29 cellular contexts compared by ENCODE assay signal in the genomic region with DNA sequence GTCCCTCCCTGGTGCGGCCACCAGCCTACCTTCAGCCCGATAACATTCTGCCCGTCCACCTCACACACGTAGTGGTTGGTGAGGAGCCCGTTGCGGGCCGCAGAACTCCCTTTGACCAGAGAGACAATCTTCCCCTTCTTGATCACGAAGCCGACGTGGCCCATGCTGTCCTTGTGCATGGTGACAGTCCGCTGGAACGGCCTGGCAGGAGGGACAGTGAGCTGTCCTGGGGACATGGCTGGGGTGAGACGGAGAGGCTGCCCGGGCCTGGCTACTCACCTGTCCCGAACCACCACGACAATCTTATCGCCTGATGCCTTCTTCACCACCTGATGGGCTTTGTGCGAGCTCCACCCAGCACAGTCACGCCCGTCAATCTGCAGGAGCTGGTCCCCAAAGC.
"Had no signal": no experiment of that assay in that cellular context is flagged by ENCODE, and none has a peak within 500 bp of the region (broad histone marks: within the 10 kb centered on the region; RNA-seq: fewer than 3 reads in every experiment).

No MANE protein-coding gene starts in this region.

- H3K27me3 Mint-ChIP-seq: activated CD4-positive, alpha-beta memory T cell treated with anti-CD3 and anti-CD28 coated beads for 36 hours; activated naive CD8-positive, alpha-beta T cell; activated naive CD8-positive, alpha-beta T cell treated with anti-CD3 and anti-CD28 coated beads, Interleukin-2, amount 50 U/mL, for 24 hours had no signal

- H3K4me3 ChIP-seq: SJCRH30, SK-N-MC had no signal

- DNase-seq: activated CD4-positive, alpha-beta memory T cell treated with anti-CD3 and anti-CD28 coated beads for 36 hours; activated CD4-positive, alpha-beta T cell treated with anti-CD3 and anti-CD28 coated beads, Interleukin-2, amount 50 U/mL, for 1 hour; activated CD8-positive, alpha-beta memory T cell treated with anti-CD3 and anti-CD28 coated beads for 24 hours; activated CD8-positive, alpha-beta memory T cell treated with anti-CD3 and anti-CD28 coated beads, Interleukin-2, amount 10 ng/mL, durations not matched to agents 7 days and 5 days; activated CD8-positive, alpha-beta memory T cell treated with anti-CD3 and anti-CD28 coated beads, Interleukin-2, amount 50 U/mL, for 48 hours; activated effector memory CD4-positive, alpha-beta T cell treated with Interleukin-2 at 50 U/mL for 16 hours; activated naive CD4-positive, alpha-beta T cell treated with anti-CD3 and anti-CD28 coated beads, Interleukin-2, amount 10 ng/mL, durations not matched to agents 7 days and 5 days; activated naive CD8-positive, alpha-beta T cell treated with anti-CD3 and anti-CD28 coated beads, Interleukin-2, amount 50 U/mL, for 24 hours; activated T-cell treated with anti-CD3 and anti-CD28 coated beads, Interleukin-2, amount 50 U/mL, for 48 hours; anterior cingulate cortex; central memory CD4-positive, alpha-beta T cell; Karpas-422; KBM-7; NCI-H1105; NCI-H1417 treated with DMSO at 0.1 percent for 48 hours; NCI-H1930; NCI-H2081 treated with DMSO at 0.1 percent for 48 hours; NCI-H226; NCI-H446 treated with DMSO at 0.1 percent for 48 hours; NCI-H524; NCI-H69; NCI-H82; SHP77; SJCRH30; T1000; WERI-Rb-1 had no signal

- H3K9me3 Mint-ChIP-seq: activated CD4-positive, alpha-beta memory T cell treated with anti-CD3 and anti-CD28 coated beads for 36 hours; activated naive CD4-positive, alpha-beta T cell treated with anti-CD3 and anti-CD28 coated beads, Interleukin-2, amount 10 ng/mL, durations not matched to agents 7 days and 5 days; activated naive CD8-positive, alpha-beta T cell treated with anti-CD3 and anti-CD28 coated beads, Interleukin-2, amount 50 U/mL, for 24 hours; brain had no signal

- ATAC-seq: activated naive CD8-positive, alpha-beta T cell treated with anti-CD3 and anti-CD28 coated beads, Interleukin-2, amount 50 U/mL, for 24 hours had no signal

- H3K4me1 Mint-ChIP-seq: activated naive CD8-positive, alpha-beta T cell treated with anti-CD3 and anti-CD28 coated beads, Interleukin-2, amount 50 U/mL, for 24 hours had no signal

- H3K36me3 Mint-ChIP-seq: activated CD4-positive, alpha-beta memory T cell treated with anti-CD3 and anti-CD28 coated beads for 36 hours; activated CD8-positive, alpha-beta memory T cell treated with anti-CD3 and anti-CD28 coated beads, Interleukin-2, amount 10 ng/mL, durations not matched to agents 7 days and 5 days; activated naive CD4-positive, alpha-beta T cell treated with anti-CD3 and anti-CD28 coated beads, Interleukin-2, amount 10 ng/mL, durations not matched to agents 7 days and 5 days; activated naive CD8-positive, alpha-beta T cell; brain had no signal

- H3K4me1 ChIP-seq: SJCRH30 had no signal

- H3K27ac Mint-ChIP-seq: activated CD4-positive, alpha-beta memory T cell treated with anti-CD3 and anti-CD28 coated beads for 36 hours; activated CD8-positive, alpha-beta memory T cell treated with anti-CD3 and anti-CD28 coated beads, Interleukin-2, amount 10 ng/mL, durations not matched to agents 7 days and 5 days; activated naive CD4-positive, alpha-beta T cell treated with anti-CD3 and anti-CD28 coated beads, Interleukin-2, amount 10 ng/mL, durations not matched to agents 7 days and 5 days; activated naive CD8-positive, alpha-beta T cell; activated naive CD8-positive, alpha-beta T cell treated with anti-CD3 and anti-CD28 coated beads, Interleukin-2, amount 50 U/mL, for 24 hours; brain had no signal

- H3K4me3 Mint-ChIP-seq: activated CD4-positive, alpha-beta memory T cell treated with anti-CD3 and anti-CD28 coated beads for 36 hours; activated CD8-positive, alpha-beta memory T cell treated with anti-CD3 and anti-CD28 coated beads, Interleukin-2, amount 10 ng/mL, durations not matched to agents 7 days and 5 days; activated naive CD4-positive, alpha-beta T cell treated with anti-CD3 and anti-CD28 coated beads, Interleukin-2, amount 10 ng/mL, durations not matched to agents 7 days and 5 days; activated naive CD8-positive, alpha-beta T cell; activated naive CD8-positive, alpha-beta T cell treated with anti-CD3 and anti-CD28 coated beads, Interleukin-2, amount 50 U/mL, for 24 hours; brain had no signal

- H3K9me3 ChIP-seq: SJCRH30 had no signal

- H3K27ac ChIP-seq: SJCRH30, SK-N-MC, WERI-Rb-1 had no signal

- H3K27me3 ChIP-seq: SJCRH30 had no signal

- H3K36me3 ChIP-seq: SJCRH30, WERI-Rb-1 had no signal
